Comparison of ENCODE assay signal across 1 cellular context in genomic region chr6:63598251-63599036, GRCh38.
TF ChIP-seq lines count a peak whose summit lies in the region.

No MANE protein-coding gene starts in this region.

TF ChIP-seq in HepG2, 621 proteins besides CTCF, POLR2A, EP300 and RAD21 (continued from another document and continues in another):
- no peak for TF ChIP-seq KIAA2018 (CRISPR knock-in tag; IDR thresholded peaks at IDR 0.05; ENCODE audit: borderline replicate concordance)
- no peak for TF ChIP-seq ZFP82 (CRISPR knock-in tag; IDR thresholded peaks at IDR 0.05; ENCODE audit: borderline replicate concordance)
- TF ChIP-seq SSRP1 (CRISPR knock-in tag; IDR thresholded peaks at IDR 0.05) = peak; percentile 89
- TF ChIP-seq ZNF780A (CRISPR knock-in tag; IDR thresholded peaks at IDR 0.05) = no peak
- TF ChIP-seq KLF9 (CRISPR knock-in tag; IDR thresholded peaks at IDR 0.05; ENCODE audit: low read depth) = no peak
- TF ChIP-seq ZNF788 (CRISPR knock-in tag; IDR thresholded peaks at IDR 0.05; ENCODE audit: borderline replicate concordance) = peak; percentile 77; the same call in 1 of the 2 replicates
- no peak for TF ChIP-seq THAP7 (CRISPR knock-in tag; IDR thresholded peaks at IDR 0.05)
- TF ChIP-seq CREB1 (IDR thresholded peaks at IDR 0.05) = no peak
- peak; percentile 51 for TF ChIP-seq CREB1 (CRISPR knock-in tag; IDR thresholded peaks at IDR 0.05)
- peak; percentile 58; the same call in 1 of the 2 replicates for TF ChIP-seq ZBTB34 (CRISPR knock-in tag; IDR thresholded peaks at IDR 0.05)
- TF ChIP-seq ZNF12 (CRISPR knock-in tag; IDR thresholded peaks at IDR 0.05) = peak; percentile 56; the same call in 1 of the 2 replicates
- TF ChIP-seq ZNF737 (CRISPR knock-in tag; IDR thresholded peaks at IDR 0.05; ENCODE audit: borderline replicate concordance) = no peak
- no peak for TF ChIP-seq ZNF414 (CRISPR knock-in tag; IDR thresholded peaks at IDR 0.05)
- 0 out of 2 replicates have a peak, but pooled peaks have one; percentile 56 for TF ChIP-seq ZNF335 (CRISPR knock-in tag; IDR thresholded peaks at IDR 0.05)
- 0 out of 2 replicates have a peak, but pooled peaks have one; percentile 54 for TF ChIP-seq CREBL2 (CRISPR knock-in tag; IDR thresholded peaks at IDR 0.05; ENCODE audit: borderline replicate concordance)
- no peak for TF ChIP-seq MLXIP (CRISPR knock-in tag; IDR thresholded peaks at IDR 0.05; ENCODE audit: borderline replicate concordance)
- no peak for TF ChIP-seq ZBTB39 (CRISPR knock-in tag; IDR thresholded peaks at IDR 0.05)
- TF ChIP-seq ZNF629 (CRISPR knock-in tag; conservative IDR thresholded peaks at IDR 0.05) = 0 out of 2 replicates have a peak, but pooled peaks have one; percentile 15
- TF ChIP-seq ARID2 (CRISPR knock-in tag; IDR thresholded peaks at IDR 0.05; ENCODE audit: borderline replicate concordance) = peak; percentile 65; the same call in 1 of the 2 replicates
- 0 out of 2 replicates have a peak, but pooled peaks have one; percentile 34 for TF ChIP-seq AHR (CRISPR knock-in tag; IDR thresholded peaks at IDR 0.05)
- 0 out of 2 replicates have a peak, but pooled peaks have one; percentile 25 for TF ChIP-seq ZBTB46 (CRISPR knock-in tag; IDR thresholded peaks at IDR 0.05; ENCODE audit: borderline replicate concordance)
- TF ChIP-seq PHF8 (CRISPR knock-in tag; IDR thresholded peaks at IDR 0.05) = peak; percentile 15; the same call in 1 of the 2 replicates
- TF ChIP-seq ZBTB2 (CRISPR knock-in tag; IDR thresholded peaks at IDR 0.05; ENCODE audit: low read depth) = 0 out of 2 replicates have a peak, but pooled peaks have one; percentile 35
- peak; percentile 27; the same call in 1 of the 2 replicates for TF ChIP-seq ERF (CRISPR knock-in tag; IDR thresholded peaks at IDR 0.05)
- TF ChIP-seq RXRB (CRISPR knock-in tag; IDR thresholded peaks at IDR 0.05; ENCODE audit: borderline replicate concordance) = peak; percentile 59; the same call in 1 of the 2 replicates
- no peak for TF ChIP-seq RBM22 (optimal IDR thresholded peaks at IDR 0.05; ENCODE audit: low read length)
- peak; percentile 67; the same call in 1 of the 2 replicates for TF ChIP-seq ZNF513 (CRISPR knock-in tag; conservative IDR thresholded peaks at IDR 0.05)
- no peak for TF ChIP-seq ZNF33A (CRISPR knock-in tag; IDR thresholded peaks at IDR 0.05; ENCODE audit: borderline replicate concordance)
- no peak for TF ChIP-seq ZBTB21 (CRISPR knock-in tag; IDR thresholded peaks at IDR 0.05)
- no peak for TF ChIP-seq ZNF605 (CRISPR knock-in tag; IDR thresholded peaks at IDR 0.05)
